ENCODE assay signal across 31 cellular contexts in the genomic region with DNA sequence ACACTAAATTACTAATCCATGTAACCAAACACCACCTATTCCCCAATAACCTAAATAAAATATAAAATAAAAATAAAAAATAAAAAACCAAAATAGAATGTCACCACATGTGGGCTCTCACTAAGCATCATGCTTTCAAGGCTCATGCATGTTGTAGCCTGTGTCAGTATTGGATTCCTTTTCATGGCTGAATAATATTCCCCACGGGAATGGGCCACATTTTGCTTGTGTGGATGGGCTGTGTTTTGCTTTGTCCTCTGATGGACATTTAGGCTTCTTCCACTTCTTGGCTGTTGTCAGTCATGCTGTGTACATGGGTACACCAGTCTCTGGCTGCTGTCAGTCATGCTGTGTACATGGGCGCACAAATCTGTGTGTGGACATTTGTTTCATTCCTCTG. TPM values are rescaled to one million over a fixed set of nuclear protein-coding genes. Genes with fewer than 3 reads are reported as not detected.
"Had no signal": no experiment of that assay in that cellular context is flagged by ENCODE, and none has a peak within 500 bp of the region (broad histone marks: within the 10 kb centered on the region; RNA-seq: fewer than 3 reads in every experiment).

No MANE protein-coding gene starts in this region.

- H3K27me3 ChIP-seq: colonic mucosa had no signal

- ATAC-seq: effector memory CD8-positive, alpha-beta T cell; gastrocnemius medialis; heart right ventricle; left cardiac atrium; left lung; left ventricle myocardium superior; mucosa of descending colon had no signal

- H3K9me3 Mint-ChIP-seq: effector memory CD8-positive, alpha-beta T cell had no signal

- DNase-seq: colonic mucosa; cortex of kidney; effector CD8-positive, alpha-beta T cell; effector memory CD8-positive, alpha-beta T cell; esophagus squamous epithelium; foreskin fibroblast; foreskin melanocyte; gastrocnemius medialis; glutamatergic neuron; heart right ventricle; hippocampal formation; left cardiac atrium; left lung; left ventricle myocardium superior; lower lobe of right lung; mesenchymal stem cell; mucosa of descending colon; naive B cell had no signal

- H3K36me3 ChIP-seq: colonic mucosa, esophagus squamous epithelium, gastrocnemius medialis, heart right ventricle, left lung, lower lobe of right lung had no signal

- H3K9me3 ChIP-seq: colonic mucosa, gastrocnemius medialis, left lung, lower lobe of right lung, mucosa of descending colon had no signal

- H3K27ac ChIP-seq: colonic mucosa, esophagus squamous epithelium, gastrocnemius medialis, heart right ventricle, left lung, lower lobe of right lung had no signal

- H3K36me3 Mint-ChIP-seq: mesothelial cell of epicardium had no signal

- H3K4me1 Mint-ChIP-seq: naive B cell had no signal

- H3K4me1 ChIP-seq: colonic mucosa, gastrocnemius medialis, left lung, lower lobe of right lung had no signal

- FAIRE-seq: endothelial cell of umbilical vein, islet of Langerhans, keratinocyte had no signal

- H3K4me3 ChIP-seq: colonic mucosa, esophagus squamous epithelium, gastrocnemius medialis, heart right ventricle, left lung, lower lobe of right lung, mucosa of descending colon had no signal

- H3K27ac Mint-ChIP-seq: dendritic cell treated with granulocyte-macrophage colony-stimulating factor and Interleukin-4, amounts not matched to agents 40 ng/mL and 50 ng/mL, for 4 days; mesothelial cell of epicardium; naive B cell had no signal

- H3K4me3 Mint-ChIP-seq: dendritic cell treated with granulocyte-macrophage colony-stimulating factor and Interleukin-4, amounts not matched to agents 40 ng/mL and 50 ng/mL, for 4 days; effector memory CD8-positive, alpha-beta T cell; mesothelial cell of epicardium; naive B cell had no signal

RNA-seq across cellular contexts. Expression of a gene that starts 3.2 kb away (rescaled TPM):
- total RNA-seq: colonic mucosa, dermis microvascular lymphatic vessel endothelial cell, endothelial cell of umbilical vein, epithelial cell of proximal tubule, esophagus squamous epithelium, gastrocnemius medialis, glomerular endothelial cell, heart right ventricle, kidney epithelial cell, left cardiac atrium, left lung, left ventricle myocardium superior, lower lobe of right lung, lung microvascular endothelial cell, mesenteric fat pad, mesothelial cell of epicardium, mucosa of descending colon, myocyte had no signal
- polyA plus RNA-seq: endothelial cell of umbilical vein, esophagus, heart right ventricle, keratinocyte had no signal

RNA-seq across cellular contexts. Expression of a gene that starts 8.7 kb away (rescaled TPM):
- total RNA-seq: colonic mucosa, dermis microvascular lymphatic vessel endothelial cell, endothelial cell of umbilical vein, epithelial cell of proximal tubule, esophagus squamous epithelium, gastrocnemius medialis, glomerular endothelial cell, heart right ventricle, kidney epithelial cell, left cardiac atrium, left lung, left ventricle myocardium superior, lower lobe of right lung, lung microvascular endothelial cell, mesenteric fat pad, mesothelial cell of epicardium, mucosa of descending colon, myocyte had no signal
- polyA plus RNA-seq: endothelial cell of umbilical vein, esophagus, heart right ventricle, keratinocyte had no signal

RNA-seq across cellular contexts. Expression of a gene that starts 11.3 kb away (rescaled TPM):
- total RNA-seq: colonic mucosa, dermis microvascular lymphatic vessel endothelial cell, endothelial cell of umbilical vein, epithelial cell of proximal tubule, esophagus squamous epithelium, gastrocnemius medialis, glomerular endothelial cell, heart right ventricle, kidney epithelial cell, left cardiac atrium, left lung, left ventricle myocardium superior, lower lobe of right lung, lung microvascular endothelial cell, mesenteric fat pad, mesothelial cell of epicardium, mucosa of descending colon, myocyte had no signal
- polyA plus RNA-seq: endothelial cell of umbilical vein, esophagus, heart right ventricle, keratinocyte had no signal

RNA-seq across cellular contexts. Expression of a gene that starts 15.6 kb away (rescaled TPM):
- total RNA-seq: colonic mucosa, dermis microvascular lymphatic vessel endothelial cell, endothelial cell of umbilical vein, epithelial cell of proximal tubule, esophagus squamous epithelium, gastrocnemius medialis, glomerular endothelial cell, heart right ventricle, kidney epithelial cell, left cardiac atrium, left lung, left ventricle myocardium superior, lower lobe of right lung, lung microvascular endothelial cell, mesenteric fat pad, mesothelial cell of epicardium, mucosa of descending colon, myocyte had no signal
- polyA plus RNA-seq: endothelial cell of umbilical vein, esophagus, heart right ventricle, keratinocyte had no signal

RNA-seq across cellular contexts. Expression of a gene that starts 22.8 kb away (rescaled TPM):
- total RNA-seq: colonic mucosa, dermis microvascular lymphatic vessel endothelial cell, endothelial cell of umbilical vein, epithelial cell of proximal tubule, esophagus squamous epithelium, gastrocnemius medialis, glomerular endothelial cell, heart right ventricle, kidney epithelial cell, left cardiac atrium, left lung, left ventricle myocardium superior, lower lobe of right lung, lung microvascular endothelial cell, mesenteric fat pad, mesothelial cell of epicardium, mucosa of descending colon, myocyte had no signal
- polyA plus RNA-seq: endothelial cell of umbilical vein, esophagus, heart right ventricle, keratinocyte had no signal
